20 cellular contexts compared by ENCODE assay signal in the genomic region with DNA sequence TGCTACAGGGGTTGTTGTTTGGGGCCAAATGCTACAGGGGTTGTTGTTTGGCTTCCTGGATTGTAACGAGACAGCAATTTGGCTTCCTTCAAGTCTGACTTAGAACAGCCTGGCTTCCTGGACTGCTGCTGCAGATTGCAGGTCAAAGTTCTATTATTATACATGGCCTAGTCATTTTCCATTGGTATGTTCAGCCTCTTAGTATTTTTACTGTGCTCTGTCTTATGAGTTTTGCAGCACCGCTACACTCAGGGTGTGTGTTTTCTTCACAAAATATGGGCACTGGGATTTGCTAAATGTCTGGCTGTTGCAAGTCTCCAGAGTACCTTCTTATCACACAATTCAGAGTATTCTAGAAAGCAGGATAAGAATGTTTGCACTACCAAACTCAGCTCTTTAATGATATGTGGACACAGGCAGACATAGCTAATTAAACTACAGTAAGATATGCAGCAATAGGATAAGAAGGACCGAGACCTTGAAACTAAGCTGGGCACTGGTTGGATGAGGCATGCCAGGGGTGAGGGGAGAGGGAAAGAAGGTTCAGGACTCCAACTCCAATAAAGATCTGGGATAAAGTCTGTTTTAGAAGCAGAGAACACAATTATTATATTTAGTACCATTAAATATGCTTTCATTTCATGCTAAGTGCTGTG.
A peak's percentile ranks its signal among the peaks of the same experiment; 100 is the strongest.
DNase-seq lines count a peak whose midpoint lies in the region; ATAC-seq, FAIRE-seq and TF ChIP-seq lines count a peak whose summit lies in the region.
"Had no signal": no experiment of that assay in that cellular context is flagged by ENCODE, and none has a peak within 500 bp of the region (broad histone marks: within the 10 kb centered on the region; RNA-seq: fewer than 3 reads in every experiment).

No MANE protein-coding gene starts in this region.

- no peak overlapping the region for H3K27ac Mint-ChIP-seq in T-helper 17 cell
- H3K27ac Mint-ChIP-seq: activated naive CD4-positive, alpha-beta T cell treated with anti-CD3 and anti-CD28 coated beads, Interleukin-2, amount 50 U/mL, for 24 hours; CD4-positive, alpha-beta memory T cell; IgD-negative memory B cell had no signal

- H3K4me1 Mint-ChIP-seq in T-helper 17 cell, result no peaks in the 10 kb centered on the region
- H3K4me1 Mint-ChIP-seq: activated naive CD4-positive, alpha-beta T cell treated with anti-CD3 and anti-CD28 coated beads, Interleukin-2, amount 50 U/mL, for 24 hours; CD4-positive, alpha-beta memory T cell; IgD-negative memory B cell had no signal

- DNase-seq in AG08396 (ENCODE audit: low spot score) (peak; percentile 5), choroid plexus epithelial cell (ENCODE audit: low read depth) (peak; percentile 68), right atrium auricular region (ENCODE audit: low spot score) (no peak), pancreas (peak in 2 of 6 donors; percentile 7 to 14), T-helper 17 cell (no peak), KG1 (lab: John Stamatoyannopoulos, UW) (no peak), COLO829 (ENCODE audit: low spot score) (no peak)
- DNase-seq: activated CD4-positive, alpha-beta T cell treated with anti-CD3 and anti-CD28 coated beads for 1 hour; CD4-positive, alpha-beta memory T cell; cortex of kidney; stimulated activated CD4-positive, alpha-beta T cell treated with anti-CD3 and anti-CD28 coated beads, Interleukin-15, amount 100 ng/mL, for 24 hours had no signal

- no peaks in the 10 kb centered on the region for H3K27me3 ChIP-seq in right atrium auricular region
- no peaks in the 10 kb centered on the region for H3K27me3 ChIP-seq in pancreas
- H3K27me3 ChIP-seq: neutrophil, suprapubic skin had no signal

- H3K9me3 ChIP-seq in right atrium auricular region, result no peaks in the 10 kb centered on the region
- H3K9me3 ChIP-seq in pancreas, result no peaks in the 10 kb centered on the region
- peaks cover 3% of the 10 kb centered on the region for H3K9me3 ChIP-seq in T-helper 17 cell (ENCODE audit: control insufficient read depth, low read length, poor library complexity, severe bottlenecking)
- H3K9me3 ChIP-seq: neutrophil, suprapubic skin had no signal

- H3K36me3 ChIP-seq in right atrium auricular region, result no peaks in the 10 kb centered on the region
- no peaks in the 10 kb centered on the region for H3K36me3 ChIP-seq in pancreas
- H3K36me3 ChIP-seq: HAP-1, neutrophil, suprapubic skin had no signal

- 19 to 24% methylated on average over 3 of the region's 3 CpGs for WGBS in pancreas, 2 donors

- no peak overlapping the region for H3K4me3 Mint-ChIP-seq in T-helper 17 cell
- H3K4me3 Mint-ChIP-seq: activated naive CD4-positive, alpha-beta T cell treated with anti-CD3 and anti-CD28 coated beads, Interleukin-2, amount 50 U/mL, for 24 hours; CD4-positive, alpha-beta memory T cell; IgD-negative memory B cell had no signal

- H3K4me1 ChIP-seq in right atrium auricular region (peaks cover 0 to 24% of the 10 kb centered on the region in 2 donors), pancreas (peaks cover 0 to 9% (median 3%) of the 10 kb centered on the region in 3 donors)
- H3K4me1 ChIP-seq: suprapubic skin had no signal

- H3K27ac ChIP-seq in right atrium auricular region, result peak overlapping the region; percentile 46 to 54
- peak overlapping the region in 2 of 4 donors; percentile 55 to 59 for H3K27ac ChIP-seq in pancreas
- H3K27ac ChIP-seq: neutrophil, suprapubic skin had no signal

- TF ChIP-seq CTCF in choroid plexus epithelial cell (conservative IDR thresholded peaks at IDR 0.05; ENCODE audit: low read depth, low read length) (no peak), right atrium auricular region (IDR thresholded peaks at IDR 0.05) (no peak), pancreas (IDR thresholded peaks at IDR 0.05) (no peak)

- no peaks in the 10 kb centered on the region for H3K36me3 Mint-ChIP-seq in T-helper 17 cell (ENCODE audit: low read depth)
- H3K36me3 Mint-ChIP-seq: activated naive CD4-positive, alpha-beta T cell treated with anti-CD3 and anti-CD28 coated beads, Interleukin-2, amount 50 U/mL, for 24 hours; CD4-positive, alpha-beta memory T cell; IgD-negative memory B cell had no signal

- no peak for FAIRE-seq in pancreas (lab: Jason Lieb, UNC)
- FAIRE-seq: A204.1, GM12878 had no signal

- ATAC-seq in pancreas, result peak; percentile 84 to 92 (median 89)
- no peak for ATAC-seq in T-helper 17 cell
- ATAC-seq in HG02884 (IDR thresholded peaks at IDR 0.05; ENCODE audit: unreplicated experiment), result no peak
- ATAC-seq: GM12878 had no signal

- intact Hi-C loops in pancreas (cut with DNase I), result no loop called here

- H3K4me3 ChIP-seq in choroid plexus epithelial cell (ENCODE audit: low read depth, low read length), result no peak overlapping the region
- H3K4me3 ChIP-seq in right atrium auricular region, result no peak overlapping the region
- H3K4me3 ChIP-seq in pancreas, result no peak overlapping the region
- H3K4me3 ChIP-seq: GM12878, HAP-1, lung, suprapubic skin had no signal

- no peaks in the 10 kb centered on the region for H3K27me3 Mint-ChIP-seq in T-helper 17 cell
- H3K27me3 Mint-ChIP-seq: activated naive CD4-positive, alpha-beta T cell treated with anti-CD3 and anti-CD28 coated beads, Interleukin-2, amount 50 U/mL, for 24 hours; CD4-positive, alpha-beta memory T cell; IgD-negative memory B cell had no signal

Comparison
In these comparisons a context has a peak if more than half of its experiments do, and no peak if none do; other contexts are left out.
1. DNase-seq: peak in AG08396 (single experiment) and choroid plexus epithelial cell (single experiment); none in right atrium auricular region (single experiment), T-helper 17 cell (0 of 3), KG1 (single experiment) and COLO829 (single experiment).
2. ATAC-seq: peak in pancreas (4 of 4); none in T-helper 17 cell (single experiment) and HG02884 (single experiment).